Comparison of ENCODE assay signal across 8 cellular contexts in the genomic region with DNA sequence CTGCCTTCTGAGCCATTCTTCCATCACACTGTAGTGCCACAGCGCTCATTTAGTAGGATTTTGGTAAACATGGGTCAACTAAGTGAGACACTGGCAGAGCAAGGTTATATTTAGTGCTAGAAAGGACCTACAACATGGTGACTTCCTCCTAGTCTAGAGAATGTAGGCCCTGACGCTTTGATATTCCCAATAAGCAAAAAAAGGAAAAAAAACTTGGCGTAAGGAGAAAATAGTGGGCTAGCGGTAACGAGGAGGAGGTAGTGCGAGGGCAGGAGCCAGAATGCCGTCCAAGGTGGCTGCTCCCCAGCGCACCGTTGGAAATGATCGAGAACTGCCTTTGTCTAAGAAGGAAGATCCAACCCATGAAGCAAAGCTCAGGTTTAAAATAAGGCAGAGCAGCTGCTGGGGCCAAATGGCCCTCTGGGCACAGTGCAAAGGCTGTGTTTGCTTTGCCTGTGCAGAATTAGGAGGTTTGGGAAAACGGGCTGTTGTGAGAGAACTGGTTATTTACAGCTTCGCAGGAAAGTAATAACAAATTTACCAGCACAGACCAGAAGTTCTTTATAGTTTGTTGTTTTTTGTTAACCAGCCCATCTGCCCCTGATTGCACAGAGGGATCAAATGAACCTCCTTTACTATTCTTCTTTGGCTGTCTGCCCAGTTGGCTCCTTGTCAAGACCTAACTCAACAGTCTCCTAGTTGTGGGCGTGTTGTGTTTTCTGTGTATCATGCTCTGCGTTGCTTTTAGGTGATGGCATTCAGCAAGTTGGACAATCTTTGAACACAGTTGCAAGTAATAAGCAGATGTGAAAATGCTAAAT.
DNase-seq lines count a peak whose midpoint lies in the region; ATAC-seq and TF ChIP-seq lines count a peak whose summit lies in the region.

No MANE protein-coding gene starts in this region.

- H3K36me3 ChIP-seq in osteoblast (ENCODE audit: insufficient read depth, low read length) = peaks cover 48% of the 10 kb centered on the region
- peaks cover 0 to 7% of the 10 kb centered on the region in 2 donors for H3K36me3 ChIP-seq in left lung

- peak; percentile 85 for DNase-seq in H4 (ENCODE audit: low spot score)
- DNase-seq in NCI-H446 treated with DMSO at 0.1 percent for 48 hours (lab: John Stamatoyannopoulos, UW) = peak; percentile 95
- peak; percentile 95 for DNase-seq in osteoblast (ENCODE audit: insufficient read length, low spot score, missing footprints)
- DNase-seq in left lung = no peak
- no peak for DNase-seq in posterior vena cava (ENCODE audit: low spot score)

- H2AFZ ChIP-seq in osteoblast (ENCODE audit: low read length) = no peak overlapping the region

- intact Hi-C loops in left lung (cut with DNase I) (no loop called here), posterior vena cava (cut with DNase I) (no loop called here)

- H3K4me1 ChIP-seq in osteoblast (ENCODE audit: insufficient read depth, low read length) (peaks cover 15% of the 10 kb centered on the region), left lung (peaks cover 0 to 2% of the 10 kb centered on the region in 2 donors)

- peak overlapping the region; percentile 2 for H3K27ac ChIP-seq in cingulate gyrus (ENCODE audit: low read depth, low read length)
- peak overlapping the region; percentile 30 for H3K27ac ChIP-seq in osteoblast (ENCODE audit: low read depth, low read length)
- H3K27ac ChIP-seq in left lung = no peak overlapping the region

- H3K27me3 ChIP-seq in osteoblast (ENCODE audit: insufficient read depth, low read length) (no peaks in the 10 kb centered on the region), left lung (no peaks in the 10 kb centered on the region)

- H3K79me2 ChIP-seq in osteoblast (ENCODE audit: insufficient read depth, low read length) = peaks cover 24% of the 10 kb centered on the region

- H3K4me3 ChIP-seq in osteoblast (ENCODE audit: insufficient read depth, low read length) (no peak overlapping the region), left lung (no peak overlapping the region)

- peak overlapping the region; percentile 21 for H3K4me2 ChIP-seq in osteoblast (ENCODE audit: insufficient read depth, low read length)

- H3K9me3 ChIP-seq in osteoblast (ENCODE audit: low read depth, low read length) (no peaks in the 10 kb centered on the region), left lung (no peaks in the 10 kb centered on the region)

- ATAC-seq in left lung = no peak
- no peak for ATAC-seq in GM19455 (IDR thresholded peaks at IDR 0.05; ENCODE audit: unreplicated experiment)
- ATAC-seq in GM21528 (IDR thresholded peaks at IDR 0.05; ENCODE audit: low FRiP score, unreplicated experiment) = no peak

- peaks cover 6% of the 10 kb centered on the region for H4K20me1 ChIP-seq in osteoblast (ENCODE audit: insufficient read depth, low read length)

- no peak for TF ChIP-seq CTCF in osteoblast (IDR thresholded peaks at IDR 0.05; ENCODE audit: extremely low read depth, low read depth, low read length)
- TF ChIP-seq CTCF in left lung (IDR thresholded peaks at IDR 0.05) = no peak

Comparison
In these comparisons a context has a peak if more than half of its experiments do, and no peak if none do; other contexts are left out.
1. DNase-seq: peak in H4 (single experiment), NCI-H446 treated with DMSO at 0.1 percent for 48 hours (single experiment) and osteoblast (single experiment); none in left lung (0 of 2) and posterior vena cava (single experiment).
2. H3K27ac ChIP-seq: peak in cingulate gyrus (single experiment) and osteoblast (single experiment); none in left lung (0 of 2).